Comparison of ENCODE assay signal across 19 cellular contexts in the genomic region with DNA sequence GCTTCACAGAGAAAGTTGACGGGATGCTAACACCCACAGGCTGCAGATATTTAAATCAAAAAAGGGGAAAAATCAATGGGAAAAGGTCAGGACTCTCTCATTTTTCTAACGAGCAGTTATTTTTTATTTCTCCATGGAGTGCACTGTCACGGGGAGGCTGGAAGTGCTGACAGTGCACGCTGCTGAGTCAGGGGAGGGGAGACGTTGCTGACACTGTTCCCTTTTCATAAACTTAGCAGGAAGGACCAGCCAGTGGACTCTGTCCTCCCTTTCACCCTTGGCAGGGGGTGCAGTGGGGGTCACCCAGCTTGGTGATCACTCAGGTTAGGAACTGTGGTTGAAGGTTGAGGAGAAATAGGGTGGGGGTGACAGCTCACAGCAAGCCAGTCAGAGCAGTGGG.
A peak's percentile ranks its signal among the peaks of the same experiment; 100 is the strongest.
DNase-seq lines count a peak whose midpoint lies in the region; ATAC-seq, FAIRE-seq and TF ChIP-seq lines count a peak whose summit lies in the region.
"Had no signal": no experiment of that assay in that cellular context is flagged by ENCODE, and none has a peak within 500 bp of the region (broad histone marks: within the 10 kb centered on the region; RNA-seq: fewer than 3 reads in every experiment).

No MANE protein-coding gene starts in this region.

- BruUV-seq in HepG2 (replicated peaks; lab: Mats Ljungman, UMichigan) = no TSS peak

- H3K4me3 ChIP-seq in brain microvascular endothelial cell (ENCODE audit: low read depth, low read length) (no peak overlapping the region), HepG2 (replicated peaks in 1 of 3; ENCODE audit: insufficient read depth in 1 of 3, low read depth in 2 of 3, low read length in 3 of 3) (no peak overlapping the region), testis (no peak overlapping the region)

- no peak for DNase-seq in activated CD4-positive, alpha-beta T cell treated with anti-CD3 and anti-CD28 coated beads for 36 hours
- no peak for DNase-seq in activated CD4-positive, alpha-beta T cell treated with anti-CD3 and anti-CD28 coated beads, Interleukin-2, amount 50 U/mL, for 48 hours
- peak; percentile 22 for DNase-seq in brain microvascular endothelial cell
- no peak for DNase-seq in HepG2 (ENCODE audit: low spot score)
- DNase-seq in testis = peak; percentile 26
- no peak for DNase-seq in activated CD4-positive, CD25-positive, alpha-beta regulatory T cell (lab: John Stamatoyannopoulos, UW)
- no peak for DNase-seq in GM19239 (ENCODE audit: insufficient read length, low spot score)
- DNase-seq: activated CD4-positive, alpha-beta T cell treated with anti-CD3 and anti-CD28 coated beads for 4 hours; activated naive CD8-positive, alpha-beta T cell treated with anti-CD3 and anti-CD28 coated beads, Interleukin-2, amount 50 U/mL, for 24 hours; activated T-cell treated with anti-CD3 and anti-CD28 coated beads, Interleukin-2, amount 50 U/mL, for 1 hour; glutamatergic neuron; NCI-H1694 treated with DMSO at 0.1 percent for 48 hours; NCI-H526; stimulated activated CD4-positive, alpha-beta T cell treated with anti-CD3 and anti-CD28 coated beads, Interleukin-2, amount 100 ng/mL, for 24 hours had no signal

- H3K27ac Mint-ChIP-seq in activated CD4-positive, alpha-beta T cell treated with anti-CD3 and anti-CD28 coated beads for 36 hours = peak overlapping the region; percentile 55
- no peak overlapping the region for H3K27ac Mint-ChIP-seq in activated T-helper 17 cell treated with anti-CD3 and anti-CD28 coated beads, Interleukin-2, amount 50 U/mL, for 72 hours
- H3K27ac Mint-ChIP-seq: activated naive CD8-positive, alpha-beta T cell treated with anti-CD3 and anti-CD28 coated beads, Interleukin-2, amount 50 U/mL, for 24 hours had no signal

- H2AFZ ChIP-seq in HepG2 (ENCODE audit: low read length) = no peak overlapping the region

- H3K9me3 ChIP-seq in HepG2 (ENCODE audit: low read length) (no peaks in the 10 kb centered on the region), testis (no peaks in the 10 kb centered on the region)

- no peaks in the 10 kb centered on the region for H3K9me3 Mint-ChIP-seq in activated CD4-positive, alpha-beta T cell treated with anti-CD3 and anti-CD28 coated beads for 36 hours (ENCODE audit: low read depth)
- H3K9me3 Mint-ChIP-seq in activated T-helper 17 cell treated with anti-CD3 and anti-CD28 coated beads, Interleukin-2, amount 50 U/mL, for 72 hours = no peaks in the 10 kb centered on the region
- H3K9me3 Mint-ChIP-seq: activated naive CD8-positive, alpha-beta T cell treated with anti-CD3 and anti-CD28 coated beads, Interleukin-2, amount 50 U/mL, for 24 hours had no signal

- peaks cover 7% of the 10 kb centered on the region for H3K36me3 Mint-ChIP-seq in activated CD4-positive, alpha-beta T cell treated with anti-CD3 and anti-CD28 coated beads for 36 hours (ENCODE audit: low read depth)
- no peaks in the 10 kb centered on the region for H3K36me3 Mint-ChIP-seq in activated T-helper 17 cell treated with anti-CD3 and anti-CD28 coated beads, Interleukin-2, amount 50 U/mL, for 72 hours (ENCODE audit: low read depth)

- peaks cover 5% of the 10 kb centered on the region for H3K4me1 Mint-ChIP-seq in activated CD4-positive, alpha-beta T cell treated with anti-CD3 and anti-CD28 coated beads for 36 hours
- H3K4me1 Mint-ChIP-seq in activated T-helper 17 cell treated with anti-CD3 and anti-CD28 coated beads, Interleukin-2, amount 50 U/mL, for 72 hours = peaks cover 5% of the 10 kb centered on the region

- TF ChIP-seq EP300 in HepG2 (IDR thresholded peaks at IDR 0.05; ENCODE audit: low read depth in 2 of 2, low read length in 2 of 2) (no peak), HepG2 (CRISPR knock-in tag; IDR thresholded peaks at IDR 0.05; ENCODE audit: borderline replicate concordance) (no peak)

- H3K27me3 Mint-ChIP-seq in activated CD4-positive, alpha-beta T cell treated with anti-CD3 and anti-CD28 coated beads for 36 hours = no peaks in the 10 kb centered on the region
- H3K27me3 Mint-ChIP-seq in activated T-helper 17 cell treated with anti-CD3 and anti-CD28 coated beads, Interleukin-2, amount 50 U/mL, for 72 hours = no peaks in the 10 kb centered on the region
- H3K27me3 Mint-ChIP-seq: activated naive CD8-positive, alpha-beta T cell treated with anti-CD3 and anti-CD28 coated beads, Interleukin-2, amount 50 U/mL, for 24 hours had no signal

- TF ChIP-seq POLR2A in HepG2 (IDR thresholded peaks at IDR 0.05; ENCODE audit: insufficient read depth in 1 of 2, low read depth in 2 of 2, low read length in 2 of 2) (no peak), testis (IDR thresholded peaks at IDR 0.05) (no peak)

- CTCF ChIA-PET in activated CD4-positive, alpha-beta T cell treated with anti-CD3 and anti-CD28 coated beads for 36 hours (lab: Charles Lee) = no interaction called here
- CTCF ChIA-PET in HepG2 (lab: Yijun Ruan, JAX; ENCODE audit: low intra/inter-chr PET ratio, low total read pairs) = no interaction called here

- intact Hi-C loops in activated CD4-positive, alpha-beta T cell treated with anti-CD3 and anti-CD28 coated beads for 36 hours (cut with DNase I, micrococcal nuclease) = no loop called here
- intact Hi-C loops in HepG2 (cut with micrococcal nuclease; ENCODE audit: unreplicated experiment) (no loop called here), testis (cut with DNase I; ENCODE audit: low total_unique reads) (no loop called here)

- TF ChIP-seq CTCF in brain microvascular endothelial cell (IDR thresholded peaks at IDR 0.05; ENCODE audit: low read depth, low read length, missing control alignments) (no peak), HepG2 (CRISPR knock-in tag; IDR thresholded peaks at IDR 0.05) (no peak), testis (IDR thresholded peaks at IDR 0.05) (no peak)

- no peak overlapping the region for H3K4me3 Mint-ChIP-seq in activated CD4-positive, alpha-beta T cell treated with anti-CD3 and anti-CD28 coated beads for 36 hours
- no peak overlapping the region for H3K4me3 Mint-ChIP-seq in activated T-helper 17 cell treated with anti-CD3 and anti-CD28 coated beads, Interleukin-2, amount 50 U/mL, for 72 hours
- H3K4me3 Mint-ChIP-seq: activated naive CD8-positive, alpha-beta T cell treated with anti-CD3 and anti-CD28 coated beads, Interleukin-2, amount 50 U/mL, for 24 hours had no signal

- H3K36me3 ChIP-seq in brain microvascular endothelial cell (replicated peaks) (no peaks in the 10 kb centered on the region), HepG2 (replicated peaks in 1 of 2; ENCODE audit: control insufficient read depth in 1 of 2, insufficient read depth in 2 of 2, low read length in 2 of 2) (no peaks in the 10 kb centered on the region), testis (ENCODE audit: low read depth, missing control alignments) (no peaks in the 10 kb centered on the region)

- no peak for ATAC-seq in activated CD4-positive, alpha-beta T cell treated with anti-CD3 and anti-CD28 coated beads for 36 hours
- peak; percentile 60; the same call in 2 of the 3 replicates for ATAC-seq in HepG2
- ATAC-seq in activated T-helper 17 cell treated with anti-CD3 and anti-CD28 coated beads, Interleukin-2, amount 50 U/mL, for 72 hours (replicated peaks) = no peak
- ATAC-seq: activated naive CD8-positive, alpha-beta T cell treated with anti-CD3 and anti-CD28 coated beads, Interleukin-2, amount 50 U/mL, for 24 hours had no signal

- in situ Hi-C loops in brain microvascular endothelial cell (cut with HindIII; ENCODE audit: low pct_ligation_motif_present, low sequenced_read_pairs) (no loop called here), HepG2 (cut with HindIII; ENCODE audit: extremely low pct_ligation_motif_present, low pct_unique_long_range_greater_than_20kb) (no loop called here)

- H3K27me3 ChIP-seq in brain microvascular endothelial cell (replicated peaks) (no peaks in the 10 kb centered on the region), HepG2 (ENCODE audit: control insufficient read depth in 1 of 2, insufficient read depth in 2 of 2, low read length in 2 of 2) (no peaks in the 10 kb centered on the region), testis (no peaks in the 10 kb centered on the region)

- WGBS in HepG2 (ENCODE audit: low lambda C conversion rate) = 3% methylated on average over 5 of the region's 5 CpGs
- 43 to 51% methylated on average over 5 of the region's 5 CpGs for WGBS in testis, 2 donors

- no peak for FAIRE-seq in HepG2 (lab: Jason Lieb, UNC)
- no peak for FAIRE-seq in GM19239 (lab: Jason Lieb, UNC)
- FAIRE-seq: G401.6, keratinocyte, RCC 7860 had no signal

- H3K4me1 ChIP-seq in HepG2 (ENCODE audit: insufficient read depth, low read length) = peaks cover 10% of the 10 kb centered on the region
- H3K4me1 ChIP-seq in testis = peaks cover 5% of the 10 kb centered on the region

- no peaks in the 10 kb centered on the region for H4K20me1 ChIP-seq in HepG2 (ENCODE audit: insufficient read depth, low read length)

- H3K27ac ChIP-seq in brain microvascular endothelial cell (no peak overlapping the region), HepG2 (ENCODE audit: extremely low read length, insufficient read depth, low read length) (no peak overlapping the region), testis (no peak overlapping the region)
- H3K27ac ChIP-seq: HL-60 had no signal

- H3K4me2 ChIP-seq in HepG2 (ENCODE audit: low read depth, low read length) = peak overlapping the region; percentile 32

- TF ChIP-seq RAD21 in HepG2 (CRISPR knock-in tag; IDR thresholded peaks at IDR 0.05) = no peak

- H3K9ac ChIP-seq in HepG2 (ENCODE audit: insufficient read depth, low read depth, low read length) = no peak overlapping the region

- H3K79me2 ChIP-seq in HepG2 (ENCODE audit: insufficient read depth, low read length) = no peaks in the 10 kb centered on the region

- POLR2A ChIA-PET in activated CD4-positive, alpha-beta T cell treated with anti-CD3 and anti-CD28 coated beads for 36 hours (lab: Charles Lee) = no interaction called here
- POLR2A ChIA-PET in HepG2 (lab: Yijun Ruan, JAX) = no interaction called here

TF ChIP-seq in HepG2, 621 proteins besides CTCF, POLR2A, EP300 and RAD21 (continues in another document):
- TF ChIP-seq ZNF709 (CRISPR knock-in tag; IDR thresholded peaks at IDR 0.05) = no peak
- TF ChIP-seq SP2 (CRISPR knock-in tag; IDR thresholded peaks at IDR 0.05) = no peak
- TF ChIP-seq ZNF558 (CRISPR knock-in tag; IDR thresholded peaks at IDR 0.05; ENCODE audit: borderline replicate concordance) = no peak
- TF ChIP-seq KDM4B (CRISPR knock-in tag; IDR thresholded peaks at IDR 0.05) = no peak
- TF ChIP-seq MAFF (IDR thresholded peaks at IDR 0.05; ENCODE audit: low read depth, low read length) = peak; percentile 79
- TF ChIP-seq POGZ (CRISPR knock-in tag; IDR thresholded peaks at IDR 0.05) = no peak
- no peak for TF ChIP-seq ZNF7 (CRISPR knock-in tag; IDR thresholded peaks at IDR 0.05)
- no peak for TF ChIP-seq REXO4 (CRISPR knock-in tag; IDR thresholded peaks at IDR 0.05; ENCODE audit: borderline replicate concordance)

Comparison
In these comparisons a context has a peak if more than half of its experiments do, and no peak if none do; other contexts are left out.
1. DNase-seq: peak in brain microvascular endothelial cell (single experiment) and testis (single experiment); none in activated CD4-positive, alpha-beta T cell treated with anti-CD3 and anti-CD28 coated beads for 36 hours (single experiment), activated CD4-positive, alpha-beta T cell treated with anti-CD3 and anti-CD28 coated beads, Interleukin-2, amount 50 U/mL, for 48 hours (0 of 2), HepG2 (single experiment), activated CD4-positive, CD25-positive, alpha-beta regulatory T cell (0 of 4) and GM19239 (single experiment).